ENCODE assay signal across 18 cellular contexts in the genomic region with DNA sequence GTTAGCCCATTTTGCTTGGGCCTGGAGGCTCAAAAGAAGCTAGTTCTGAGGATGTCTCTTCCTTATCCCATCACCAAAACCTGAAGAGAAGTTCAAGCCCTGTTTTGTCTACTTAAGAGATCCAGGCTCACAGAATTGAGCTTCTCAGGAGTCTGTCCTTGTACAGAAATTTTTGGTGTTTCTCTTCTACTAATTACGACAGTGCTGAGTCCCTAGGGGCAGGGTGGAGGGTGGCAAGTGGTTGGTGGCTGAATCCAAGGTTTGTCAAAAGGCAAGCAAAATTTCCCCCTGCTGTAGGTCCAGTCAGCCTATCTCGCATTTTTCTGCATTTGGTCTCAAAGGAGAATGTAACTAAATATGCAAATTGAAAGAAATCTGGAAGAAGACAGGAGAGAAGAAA.
DNase-seq lines count a peak whose midpoint lies in the region; ATAC-seq, FAIRE-seq and TF ChIP-seq lines count a peak whose summit lies in the region.
"Had no signal": no experiment of that assay in that cellular context is flagged by ENCODE, and none has a peak within 500 bp of the region (broad histone marks: within the 10 kb centered on the region; RNA-seq: fewer than 3 reads in every experiment).

No MANE protein-coding gene starts in this region.

- BruUV-seq in HepG2 (replicated peaks; lab: Mats Ljungman, UMichigan) = TSS peak; percentile 84

- H3K4me3 ChIP-seq in HepG2 (replicated peaks in 1 of 3; ENCODE audit: insufficient read depth in 1 of 3, low read depth in 2 of 3, low read length in 3 of 3) (peak overlapping the region in 1 of 3 experiments; percentile 5; a peak in 1 of 6 replicates), right lobe of liver (no peak overlapping the region), adrenal gland (no peak overlapping the region)
- H3K4me3 ChIP-seq: BLaER1 treated with 17β-estradiol and CSF1 and Interleukin-3, amounts not matched to agents 10 nM and 100 nM; GM23338; HAP-1; K562 had no signal

- peak overlapping the region; percentile 54 for H3K4me2 ChIP-seq in HepG2 (ENCODE audit: low read depth, low read length)
- H3K4me2 ChIP-seq: BLaER1 treated with 17β-estradiol and CSF1 and Interleukin-3, amounts not matched to agents 10 nM and 100 nM; GM23338 had no signal

- no peak overlapping the region for H2AFZ ChIP-seq in HepG2 (ENCODE audit: low read length)
- H2AFZ ChIP-seq: GM23338 had no signal

- no peaks in the 10 kb centered on the region for H3K27me3 Mint-ChIP-seq in nephron progenitor cell (ENCODE audit: low read depth, poor library complexity)
- H3K27me3 Mint-ChIP-seq: CD4-positive, CD25-positive, alpha-beta regulatory T cell had no signal

- H3K4me1 Mint-ChIP-seq in nephron progenitor cell = peaks cover 16% of the 10 kb centered on the region
- H3K4me1 Mint-ChIP-seq: CD4-positive, CD25-positive, alpha-beta regulatory T cell had no signal

- no peak for FAIRE-seq in HepG2 (lab: Jason Lieb, UNC)
- FAIRE-seq: G401.6, GM12891, K562 had no signal

- intact Hi-C loops in HepG2 (cut with micrococcal nuclease; ENCODE audit: unreplicated experiment) = loop anchor here (2.0 kb wide), 1 partner anchor 55 kb away; no protein-coding TSS in a partner anchor
- intact Hi-C loops in right lobe of liver (cut with DNase I) = no loop called here
- intact Hi-C loops in adrenal gland (cut with DNase I) = no loop called here

- 33% methylated on average over 2 of the region's 2 CpGs for WGBS in HepG2 (ENCODE audit: low lambda C conversion rate)
- 57% methylated on average over 2 of the region's 2 CpGs for WGBS in right lobe of liver (ENCODE audit: insufficient coverage, low coverage, low lambda C conversion rate, missing lambda C conversion rate)
- 56 to 84% (median 74%) methylated on average over 2 of the region's 2 CpGs for WGBS in adrenal gland, 4 donors

- no peaks in the 10 kb centered on the region for H3K9me3 ChIP-seq in HepG2 (ENCODE audit: low read length)
- no peaks in the 10 kb centered on the region for H3K9me3 ChIP-seq in right lobe of liver
- H3K9me3 ChIP-seq in adrenal gland (replicated peaks in 1 of 3) = no peaks in the 10 kb centered on the region
- H3K9me3 ChIP-seq: BLaER1 treated with 17β-estradiol and CSF1 and Interleukin-3, amounts not matched to agents 10 nM and 100 nM; HAP-1 had no signal

- H4K20me1 ChIP-seq in HepG2 (ENCODE audit: insufficient read depth, low read length) = no peaks in the 10 kb centered on the region

- H3K79me2 ChIP-seq in HepG2 (ENCODE audit: insufficient read depth, low read length) = no peaks in the 10 kb centered on the region

- H3K27me3 ChIP-seq in HepG2 (ENCODE audit: control insufficient read depth in 1 of 2, insufficient read depth in 2 of 2, low read length in 2 of 2) = no peaks in the 10 kb centered on the region
- H3K27me3 ChIP-seq in right lobe of liver = no peaks in the 10 kb centered on the region
- no peaks in the 10 kb centered on the region for H3K27me3 ChIP-seq in adrenal gland

- H3K4me3 Mint-ChIP-seq in nephron progenitor cell = no peak overlapping the region
- H3K4me3 Mint-ChIP-seq: CD4-positive, CD25-positive, alpha-beta regulatory T cell; GM23338 had no signal

- in situ Hi-C loops in HepG2 (cut with HindIII; ENCODE audit: extremely low pct_ligation_motif_present, low pct_unique_long_range_greater_than_20kb) = no loop called here

- H3K4me1 ChIP-seq in HepG2 (ENCODE audit: insufficient read depth, low read length) (peaks cover 85% of the 10 kb centered on the region), right lobe of liver (no peaks in the 10 kb centered on the region), adrenal gland (replicated peaks in 1 of 2) (no peaks in the 10 kb centered on the region)
- H3K4me1 ChIP-seq: BLaER1 treated with 17β-estradiol and CSF1 and Interleukin-3, amounts not matched to agents 10 nM and 100 nM; HAP-1 had no signal

- CTCF ChIA-PET in HepG2 (lab: Yijun Ruan, JAX; ENCODE audit: low intra/inter-chr PET ratio, low total read pairs) = no interaction called here

- no peak for TF ChIP-seq CTCF in HepG2 (CRISPR knock-in tag; IDR thresholded peaks at IDR 0.05)
- TF ChIP-seq CTCF in right lobe of liver (IDR thresholded peaks at IDR 0.05) = no peak
- TF ChIP-seq CTCF in nephron progenitor cell (IDR thresholded peaks at IDR 0.05) = no peak
- no peak for TF ChIP-seq CTCF in adrenal gland (IDR thresholded peaks at IDR 0.05)

- TF ChIP-seq RAD21 in HepG2 (CRISPR knock-in tag; IDR thresholded peaks at IDR 0.05) = no peak

- no peaks in the 10 kb centered on the region for H3K36me3 Mint-ChIP-seq in nephron progenitor cell (ENCODE audit: low read depth)
- H3K36me3 Mint-ChIP-seq: CD4-positive, CD25-positive, alpha-beta regulatory T cell had no signal

- DNase-seq in HepG2 (ENCODE audit: low spot score) = no peak
- DNase-seq in right lobe of liver = no peak
- DNase-seq in NCI-H1930 (lab: John Stamatoyannopoulos, UW) = peak; percentile 44 to 61
- no peak for DNase-seq in nephron progenitor cell
- no peak for DNase-seq in stimulated activated CD4-positive, alpha-beta T cell treated with anti-CD3 and anti-CD28 coated beads, Interleukin-12 subunit alpha, Interleukin-12 subunit beta, amount 100 ng/mL, for 4 hours
- DNase-seq in adrenal gland = no peak
- DNase-seq: 8988T; ACHN; CD4-positive, CD25-positive, alpha-beta regulatory T cell; DMS79 had no signal

- peak overlapping the region; percentile 69 for H3K9ac ChIP-seq in HepG2 (ENCODE audit: insufficient read depth, low read depth, low read length)
- H3K9ac ChIP-seq: BLaER1 treated with 17β-estradiol and CSF1 and Interleukin-3, amounts not matched to agents 10 nM and 100 nM had no signal

- H3K27ac Mint-ChIP-seq in nephron progenitor cell = peak overlapping the region; percentile 29
- H3K27ac Mint-ChIP-seq: CD4-positive, CD25-positive, alpha-beta regulatory T cell; GM23338 had no signal

- TF ChIP-seq POLR2A in HepG2 (IDR thresholded peaks at IDR 0.05; ENCODE audit: insufficient read depth in 1 of 2, low read depth in 2 of 2, low read length in 2 of 2) = no peak
- no peak for TF ChIP-seq POLR2A in right lobe of liver (IDR thresholded peaks at IDR 0.05)
- TF ChIP-seq POLR2A in adrenal gland (IDR thresholded peaks at IDR 0.05) = no peak

- ATAC-seq in HepG2 = peak; percentile 60
- no peak for ATAC-seq in right lobe of liver
- no peak for ATAC-seq in GM19035 (IDR thresholded peaks at IDR 0.05; ENCODE audit: unreplicated experiment)
- ATAC-seq: GM23338, K562 had no signal

- no peaks in the 10 kb centered on the region for H3K9me3 Mint-ChIP-seq in nephron progenitor cell
- H3K9me3 Mint-ChIP-seq: CD4-positive, CD25-positive, alpha-beta regulatory T cell; GM23338 had no signal

- peak overlapping the region; percentile 99 for H3K27ac ChIP-seq in HepG2 (ENCODE audit: extremely low read length, insufficient read depth, low read length)
- no peak overlapping the region for H3K27ac ChIP-seq in right lobe of liver
- H3K27ac ChIP-seq in adrenal gland = no peak overlapping the region
- H3K27ac ChIP-seq: BLaER1 treated with 17β-estradiol and CSF1 and Interleukin-3, amounts not matched to agents 10 nM and 100 nM; HL-60 had no signal

- H3K36me3 ChIP-seq in HepG2 (replicated peaks in 1 of 2; ENCODE audit: control insufficient read depth in 1 of 2, insufficient read depth in 2 of 2, low read length in 2 of 2) (no peaks in the 10 kb centered on the region), right lobe of liver (no peaks in the 10 kb centered on the region), adrenal gland (replicated peaks in 1 of 2) (no peaks in the 10 kb centered on the region)
- H3K36me3 ChIP-seq: BLaER1 treated with 17β-estradiol and CSF1 and Interleukin-3, amounts not matched to agents 10 nM and 100 nM; HAP-1 had no signal

- POLR2A ChIA-PET in HepG2 (lab: Yijun Ruan, JAX) = interaction anchor here (0.9 to 3.8 kb wide), 4 partner anchors 21 to 30 kb away, joined by 3 to 30 read pairs (median 4); no protein-coding TSS in a partner anchor

- TF ChIP-seq EP300 in HepG2 (IDR thresholded peaks at IDR 0.05; ENCODE audit: low read depth in 2 of 2, low read length in 2 of 2) = no peak
- TF ChIP-seq EP300 in HepG2 (CRISPR knock-in tag; IDR thresholded peaks at IDR 0.05; ENCODE audit: borderline replicate concordance) = no peak

TF ChIP-seq in HepG2, 621 proteins besides CTCF, POLR2A, EP300 and RAD21 (continues in another document):
- TF ChIP-seq, protein P1, sequence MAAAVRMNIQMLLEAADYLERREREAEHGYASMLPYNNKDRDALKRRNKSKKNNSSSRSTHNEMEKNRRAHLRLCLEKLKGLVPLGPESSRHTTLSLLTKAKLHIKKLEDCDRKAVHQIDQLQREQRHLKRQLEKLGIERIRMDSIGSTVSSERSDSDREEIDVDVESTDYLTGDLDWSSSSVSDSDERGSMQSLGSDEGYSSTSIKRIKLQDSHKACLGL (CRISPR knock-in tag; IDR thresholded peaks at IDR 0.05) = no peak
- TF ChIP-seq GZF1 (CRISPR knock-in tag; IDR thresholded peaks at IDR 0.05) (peak; percentile 68; the same call in 1 of the 2 replicates), POLR2G (IDR thresholded peaks at IDR 0.05; ENCODE audit: low read depth, low read length) (peak; percentile 49; the same call in 1 of the 2 replicates), ARNTL (CRISPR knock-in tag; IDR thresholded peaks at IDR 0.05) (no peak)

Comparison
In these comparisons a context has a peak if more than half of its experiments do, and no peak if none do; other contexts are left out.
1. DNase-seq: peak in NCI-H1930 (2 of 2); none in HepG2 (single experiment), right lobe of liver (0 of 3), nephron progenitor cell (single experiment), stimulated activated CD4-positive, alpha-beta T cell treated with anti-CD3 and anti-CD28 coated beads, Interleukin-12 subunit alpha, Interleukin-12 subunit beta, amount 100 ng/mL, for 4 hours (single experiment) and adrenal gland (0 of 7).